In the genomic region with DNA sequence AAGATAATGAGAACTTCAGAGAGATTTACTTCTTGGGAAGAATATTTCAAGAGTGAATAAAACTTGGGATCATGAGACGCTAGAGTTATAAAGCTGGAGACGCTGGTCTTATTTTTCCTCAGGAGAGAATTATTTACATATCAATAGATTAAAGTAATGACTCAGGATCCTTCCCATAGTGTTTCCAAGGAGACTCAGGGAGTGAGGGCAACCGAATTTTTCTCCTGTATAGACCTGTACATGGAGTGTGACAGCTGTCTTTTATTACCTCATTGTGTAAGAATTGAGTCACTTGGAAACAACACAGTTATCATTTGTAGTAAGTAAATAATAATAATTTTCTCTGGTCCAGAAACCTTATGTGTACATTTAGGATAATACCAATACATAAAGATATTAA, we compare ENCODE assay signal across 21 cellular contexts.
"Had no signal": no experiment of that assay in that cellular context is flagged by ENCODE, and none has a peak within 500 bp of the region (broad histone marks: within the 10 kb centered on the region; RNA-seq: fewer than 3 reads in every experiment).

No MANE protein-coding gene starts in this region.

- DNase-seq: activated CD4-positive, alpha-beta T cell treated with anti-CD3 and anti-CD28 coated beads for 1 hour; activated CD4-positive, alpha-beta T cell treated with anti-CD3 and anti-CD28 coated beads, Interleukin-2, amount 50 U/mL, for 1 hour; activated CD8-positive, alpha-beta T cell treated with anti-CD3 and anti-CD28 coated beads, Interleukin-2, amount 10 ng/mL, durations not matched to agents 7 days and 5 days; activated gamma-delta T cell treated with Interleukin-2 at 50 U/mL for 16 hours; anterior cingulate cortex; colonic mucosa; dorsolateral prefrontal cortex; effector memory CD8-positive, alpha-beta T cell; heart left ventricle; left ventricle myocardium superior; ovary; spleen; stimulated activated CD4-positive, alpha-beta T cell treated with anti-CD3 and anti-CD28 coated beads, Interleukin-4, amount 100 ng/mL, for 24 hours; stimulated activated naive CD8-positive, alpha-beta T cell treated with anti-CD3 and anti-CD28 coated beads, Interleukin-15, Interleukin-2, amounts not matched to agents 100 U/mL and 50 U/mL, for 24 hours; T-cell; upper lobe of left lung; WERI-Rb-1 had no signal

- H3K36me3 ChIP-seq: breast epithelium, colonic mucosa, heart left ventricle, neutrophil, ovary, prostate gland, spleen, upper lobe of left lung, WERI-Rb-1 had no signal

- ATAC-seq: activated CD8-positive, alpha-beta T cell treated with anti-CD3 and anti-CD28 coated beads, Interleukin-2, amount 10 ng/mL, durations not matched to agents 7 days and 5 days; effector memory CD8-positive, alpha-beta T cell; heart left ventricle; left ventricle myocardium superior; natural killer cell treated with Interleukin-12 subunit alpha and Interleukin-12 subunit beta and Interleukin-15 and Interleukin-18, amount 100 ng/mL, for 72 hours; stimulated activated naive CD8-positive, alpha-beta T cell treated with anti-CD3 and anti-CD28 coated beads, Interleukin-15, Interleukin-2, amounts not matched to agents 100 U/mL and 50 U/mL, for 24 hours; T-cell had no signal

- H3K9me3 ChIP-seq: breast epithelium, colonic mucosa, neutrophil, ovary, prostate gland, upper lobe of left lung had no signal

- H3K27me3 ChIP-seq: breast epithelium, colonic mucosa, dorsolateral prefrontal cortex, heart left ventricle, neutrophil, ovary, spleen, upper lobe of left lung had no signal

- H3K4me1 ChIP-seq: breast epithelium, colonic mucosa, heart left ventricle, prostate gland, spleen, upper lobe of left lung had no signal

- H3K27ac ChIP-seq: breast epithelium, colonic mucosa, dorsolateral prefrontal cortex, heart left ventricle, neutrophil, ovary, prostate gland, spleen, upper lobe of left lung, WERI-Rb-1 had no signal

- H3K4me3 ChIP-seq: breast epithelium, colonic mucosa, dorsolateral prefrontal cortex, heart left ventricle, ovary, prostate gland, spleen, upper lobe of left lung had no signal
